In the genomic region with DNA sequence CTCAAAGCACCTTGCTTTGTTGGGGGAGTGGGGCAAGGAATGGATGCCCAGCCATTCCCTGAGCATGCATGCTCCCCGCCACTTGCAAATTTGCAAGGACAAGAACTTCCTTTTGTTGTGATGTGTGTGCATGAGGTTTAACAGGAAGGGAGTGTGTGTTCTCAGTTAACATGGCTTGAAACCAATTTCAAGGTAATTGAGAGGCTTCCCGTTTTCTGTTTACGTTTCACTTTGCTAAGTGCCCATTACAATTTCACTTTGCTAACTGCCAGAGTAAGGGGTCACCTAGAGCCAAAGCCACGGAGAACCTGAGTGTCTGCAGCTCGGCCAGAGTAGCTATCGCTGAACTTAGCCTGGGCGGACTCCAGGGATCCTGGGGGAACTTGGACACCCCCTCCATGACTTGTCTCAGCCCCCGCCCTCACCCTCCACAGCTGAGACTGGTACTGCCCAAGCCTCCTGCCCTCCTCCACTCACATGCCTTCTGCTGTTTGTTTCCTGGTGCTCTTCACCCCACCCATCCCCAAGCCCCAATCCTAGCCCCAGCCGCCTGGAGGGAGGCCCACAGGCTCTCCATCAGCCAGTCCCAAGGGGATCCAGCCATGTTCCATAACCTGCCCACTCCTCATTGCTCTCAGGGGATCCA, we compare ENCODE assay signal across 19 cellular contexts. TPM values are rescaled to one million over a fixed set of nuclear protein-coding genes. Genes with fewer than 3 reads are reported as not detected.
DNase-seq lines count a peak whose midpoint lies in the region; TF ChIP-seq lines count a peak whose summit lies in the region.
"Had no signal": no experiment of that assay in that cellular context is flagged by ENCODE, and none has a peak within 500 bp of the region (broad histone marks: within the 10 kb centered on the region; RNA-seq: fewer than 3 reads in every experiment).

No MANE protein-coding gene starts in this region.

- 62 to 73% (median 68%) methylated on average over 9 of the region's 9 CpGs for WGBS in spleen, 5 donors
- WGBS in GM23248 (ENCODE audit: low coverage in 1 of 2, low lambda C conversion rate in 2 of 2, missing lambda C conversion rate in 2 of 2), 2 experiments: 77 to 80% methylated on average over 8 to 9 of the region's 9 CpGs

- H3K9me3 ChIP-seq in OCI-LY3 (ENCODE audit: insufficient read depth, low read length) (no peaks in the 10 kb centered on the region), spleen (peaks cover 0 to 21% (median 12%) of the 10 kb centered on the region in 8 donors), GM23248 (ENCODE audit: low read depth) (no peaks in the 10 kb centered on the region)
- H3K9me3 ChIP-seq: right lobe of liver had no signal

- in situ Hi-C loops in GM23248 (cut with MboI): no loop called here

- H3K9ac ChIP-seq in OCI-LY3 (ENCODE audit: low read length) (no peak overlapping the region), GM23248 (no peak overlapping the region)

- H3K79me2 ChIP-seq in OCI-LY3 (ENCODE audit: low read length) (no peaks in the 10 kb centered on the region), GM23248 (ENCODE audit: insufficient read depth) (no peaks in the 10 kb centered on the region)

- 0 out of 2 replicates have a peak, but pooled peaks cover 5% of the 10 kb centered on the region for H3K27me3 ChIP-seq in OCI-LY3 (ENCODE audit: low read depth, low read length)
- peaks cover 0 to 12% (median 6%) of the 10 kb centered on the region in 7 donors for H3K27me3 ChIP-seq in spleen (replicated peaks in 1 of 7)
- no peaks in the 10 kb centered on the region for H3K27me3 ChIP-seq in GM23248 (replicated peaks; ENCODE audit: insufficient read depth)
- H3K27me3 ChIP-seq: right lobe of liver had no signal

- H3K27me3 Mint-ChIP-seq in nephron progenitor cell (ENCODE audit: low read depth, poor library complexity): peaks cover 35% of the 10 kb centered on the region

- H2AFZ ChIP-seq in OCI-LY3 (ENCODE audit: low read depth, low read length) (no peak overlapping the region; the same call in 1 of the 2 replicates), GM23248 (no peak overlapping the region)

- H3K9me2 ChIP-seq in GM23248 (ENCODE audit: insufficient read depth): no peaks in the 10 kb centered on the region

- TF ChIP-seq POLR2A in spleen (IDR thresholded peaks at IDR 0.05): no peak

- H3K4me1 ChIP-seq in OCI-LY3 (ENCODE audit: low read length): 0 out of 2 replicates have a peak, but pooled peaks cover 6% of the 10 kb centered on the region
- peaks cover 0 to 4% (median 0%) of the 10 kb centered on the region in 6 donors for H3K4me1 ChIP-seq in spleen
- H3K4me1 ChIP-seq in GM23248 (ENCODE audit: insufficient read depth): no peaks in the 10 kb centered on the region

- H3F3A ChIP-seq in GM23248 (ENCODE audit: insufficient read depth): no peaks in the 10 kb centered on the region

- intact Hi-C loops in spleen (cut with DNase I; ENCODE audit: low total_unique reads): no loop called here

- H3K9me3 Mint-ChIP-seq in nephron progenitor cell: peaks cover 39% of the 10 kb centered on the region

- DNase-seq in NCI-H1417 (lab: John Stamatoyannopoulos, UW) (peak; percentile 15 to 69 (median 54)), NCI-H1417 treated with DMSO at 0.1 percent for 48 hours (lab: John Stamatoyannopoulos, UW) (no peak), NCI-H2029 treated with DMSO at 0.1 percent for 48 hours (lab: John Stamatoyannopoulos, UW) (peak; percentile 6), nephron progenitor cell (no peak), DMS 273 treated with DMSO at 0.1 percent for 48 hours (lab: John Stamatoyannopoulos, UW) (no peak), spleen (no peak), GM23248 (no peak)
- DNase-seq: activated CD4-positive, alpha-beta T cell treated with anti-CD3 and anti-CD28 coated beads for 48 hours; activated CD8-positive, alpha-beta memory T cell treated with anti-CD3 and anti-CD28 coated beads, Interleukin-2, amount 10 ng/mL, durations not matched to agents 7 days and 5 days; effector CD4-positive, alpha-beta T cell; foreskin melanocyte; hippocampal formation; mammary epithelial cell; NCI-H446; right lobe of liver; Right ventricle myocardium superior had no signal

- no peak for TF ChIP-seq CTCF in OCI-LY3 (IDR thresholded peaks at IDR 0.05; ENCODE audit: low read depth, low read length)
- TF ChIP-seq CTCF in nephron progenitor cell (IDR thresholded peaks at IDR 0.05): no peak
- TF ChIP-seq CTCF in spleen (IDR thresholded peaks at IDR 0.05 in 8 of 11, conservative IDR thresholded peaks at IDR 0.05 in 3 of 11): no peak

- H3K4me3 ChIP-seq in OCI-LY3 (ENCODE audit: low read length): 0 out of 2 replicates have a peak overlapping the region, but pooled peaks have one; percentile 23
- H3K4me3 ChIP-seq in spleen: no peak overlapping the region
- H3K4me3 ChIP-seq in GM23248: no peak overlapping the region
- H3K4me3 ChIP-seq: right lobe of liver had no signal

- H3K36me3 ChIP-seq in OCI-LY3 (replicated peaks; ENCODE audit: low read depth, low read length) (no peaks in the 10 kb centered on the region), spleen (no peaks in the 10 kb centered on the region), GM23248 (ENCODE audit: low read depth) (no peaks in the 10 kb centered on the region)
- H3K36me3 ChIP-seq: right lobe of liver had no signal

- H3K4me3 Mint-ChIP-seq in nephron progenitor cell: no peak overlapping the region
- H3K4me3 Mint-ChIP-seq: activated CD8-positive, alpha-beta memory T cell treated with anti-CD3 and anti-CD28 coated beads, Interleukin-2, amount 10 ng/mL, durations not matched to agents 7 days and 5 days; activated naive CD8-positive, alpha-beta T cell had no signal

- H4K20me1 ChIP-seq in OCI-LY3 (ENCODE audit: insufficient read depth, low read length) (no peaks in the 10 kb centered on the region), GM23248 (ENCODE audit: insufficient read depth) (no peaks in the 10 kb centered on the region)

- H3K4me1 Mint-ChIP-seq in nephron progenitor cell: peaks cover 28% of the 10 kb centered on the region
- H3K4me1 Mint-ChIP-seq: activated CD8-positive, alpha-beta memory T cell treated with anti-CD3 and anti-CD28 coated beads, Interleukin-2, amount 10 ng/mL, durations not matched to agents 7 days and 5 days had no signal

- H3K4me2 ChIP-seq in OCI-LY3 (ENCODE audit: low read length) (peak overlapping the region; percentile 36), GM23248 (ENCODE audit: unreplicated experiment) (no peak overlapping the region)

- peak overlapping the region; percentile 18 for H3K27ac Mint-ChIP-seq in nephron progenitor cell
- H3K27ac Mint-ChIP-seq: activated CD8-positive, alpha-beta memory T cell treated with anti-CD3 and anti-CD28 coated beads, Interleukin-2, amount 10 ng/mL, durations not matched to agents 7 days and 5 days; activated naive CD8-positive, alpha-beta T cell; IgD-negative memory B cell had no signal

- H3K27ac ChIP-seq in OCI-LY3 (ENCODE audit: low read length) (no peak overlapping the region), spleen (no peak overlapping the region), GM23248 (no peak overlapping the region)

- peaks cover 9% of the 10 kb centered on the region for H3K36me3 Mint-ChIP-seq in nephron progenitor cell (ENCODE audit: low read depth)
- H3K36me3 Mint-ChIP-seq: activated CD8-positive, alpha-beta memory T cell treated with anti-CD3 and anti-CD28 coated beads, Interleukin-2, amount 10 ng/mL, durations not matched to agents 7 days and 5 days; activated naive CD8-positive, alpha-beta T cell; IgD-negative memory B cell had no signal

RNA-seq across cellular contexts. Expression of gene LAPTM4A, which starts 53.6 kb away (rescaled TPM):
- total RNA-seq in spleen: 100 to 1,000 TPM in 5 of 7 donors, 10 to 100 TPM in 2; 95.1 to 158 (median 122) TPM
- polyA plus RNA-seq in spleen (100 to 1,000 TPM in 1 of 3 donors, 10 to 100 TPM in 2; 54.9 to 105 (median 95.0) TPM), GM23248 (2016; fragmentation: Nextera tagmentation; extraction: Ambion mirVana) (752 and 760 TPM in 2 replicates)
- total RNA-seq in GM23248 (2014; rRNA removed; shearing (Covaris generic)): 363 and 372 TPM in 2 replicates

Comparison
In these comparisons a context has a peak if more than half of its experiments do, and no peak if none do; other contexts are left out.
1. DNase-seq: peak in NCI-H1417 (3 of 3) and NCI-H2029 treated with DMSO at 0.1 percent for 48 hours (single experiment); none in NCI-H1417 treated with DMSO at 0.1 percent for 48 hours (single experiment), nephron progenitor cell (single experiment), DMS 273 treated with DMSO at 0.1 percent for 48 hours (single experiment), spleen (single experiment) and GM23248 (single experiment).